ENCODE assay signal across 17 cellular contexts in genomic region chr5:88509403-88509802, GRCh38.
DNase-seq lines count a peak whose midpoint lies in the region; ATAC-seq, FAIRE-seq and TF ChIP-seq lines count a peak whose summit lies in the region.
"Had no signal": no experiment of that assay in that cellular context is flagged by ENCODE, and none has a peak within 500 bp of the region (broad histone marks: within the 10 kb centered on the region; RNA-seq: fewer than 3 reads in every experiment).

No MANE protein-coding gene starts in this region.

- no peaks in the 10 kb centered on the region for H3K36me3 ChIP-seq in HAP-1 (replicated peaks)
- no peaks in the 10 kb centered on the region for H3K36me3 ChIP-seq in K562 (ENCODE audit: control insufficient read depth, insufficient read depth, low read length)
- H3K36me3 ChIP-seq: Peyer's patch had no signal

- no peaks in the 10 kb centered on the region for H3K9me1 ChIP-seq in K562 (ENCODE audit: control insufficient read depth, insufficient read depth, low read length)

- intact Hi-C loops in Calu3 (cut with micrococcal nuclease; ENCODE audit: unreplicated experiment) (no loop called here), K562 (cut with micrococcal nuclease) (no loop called here)

- H3K4me1 Mint-ChIP-seq in Calu3 (ENCODE audit: low read depth, unreplicated experiment): peaks cover 11% of the 10 kb centered on the region
- H3K4me1 Mint-ChIP-seq in effector memory CD8-positive, alpha-beta T cell (ENCODE audit: low read depth in 2 of 2): no peaks in the 10 kb centered on the region
- H3K4me1 Mint-ChIP-seq: CD14-positive monocyte had no signal

- no peak overlapping the region for H3K4me3 Mint-ChIP-seq in Calu3 (ENCODE audit: low read depth, unreplicated experiment)
- no peak overlapping the region for H3K4me3 Mint-ChIP-seq in effector memory CD8-positive, alpha-beta T cell
- H3K4me3 Mint-ChIP-seq: CD14-positive monocyte had no signal

- H3K27ac Mint-ChIP-seq in Calu3 (ENCODE audit: unreplicated experiment): no peak overlapping the region
- H3K27ac Mint-ChIP-seq in effector memory CD8-positive, alpha-beta T cell: no peak overlapping the region
- H3K27ac Mint-ChIP-seq: CD14-positive monocyte had no signal

- H3K9me3 ChIP-seq in HAP-1 (no peaks in the 10 kb centered on the region), K562 (replicated peaks; ENCODE audit: control insufficient read depth, insufficient read depth, low read depth, low read length) (no peaks in the 10 kb centered on the region)
- H3K9me3 ChIP-seq: Peyer's patch had no signal

- no peak for FAIRE-seq in K562 (lab: Jason Lieb, UNC)
- no peak for FAIRE-seq in frontal cortex (lab: Jason Lieb, UNC)

- no peak overlapping the region for H2AFZ ChIP-seq in K562 (ENCODE audit: low read depth, low read length)

- no peak overlapping the region for H3K4me2 ChIP-seq in K562 (ENCODE audit: insufficient read depth, low read length)

- TF ChIP-seq RAD21 in K562 (CRISPR knock-in tag; conservative IDR thresholded peaks at IDR 0.05 in 1 of 2, IDR thresholded peaks at IDR 0.05 in 1 of 2): no peak

- TF ChIP-seq POLR2A in K562 (conservative IDR thresholded peaks at IDR 0.05): no peak

- DNase-seq in Calu3: peak; percentile 15
- DNase-seq in HAP-1 (ENCODE audit: low spot score in 2 of 2): peak; percentile 57 to 74
- DNase-seq in NCI-H82 treated with DMSO at 0.1 percent for 48 hours (lab: John Stamatoyannopoulos, UW; ENCODE audit: unreplicated experiment): peak; percentile 67
- DNase-seq in K562 (ENCODE audit: extremely low read depth in 1 of 4, low spot score in 3 of 4): peak in 1 of 4 experiments; percentile 4
- DNase-seq in effector memory CD8-positive, alpha-beta T cell: no peak
- DNase-seq in frontal cortex (ENCODE audit: low spot score in 2 of 2): no peak
- DNase-seq: HCEC 1CT, NCI-H1436, NCI-H2029 treated with DMSO at 0.1 percent for 48 hours, NCI-H526 treated with DMSO at 0.1 percent for 48 hours, Peyer's patch, Right ventricle myocardium superior, T-helper 1 cell had no signal

- no peaks in the 10 kb centered on the region for H3K79me2 ChIP-seq in K562 (ENCODE audit: control insufficient read depth, insufficient read depth, low read length)

- POLR2A ChIA-PET in K562 (lab: Yijun Ruan, JAX): no interaction called here

- BruUV-seq in Calu3 (replicated peaks; lab: Mats Ljungman, UMichigan): no TSS peak
- BruUV-seq in K562 (replicated peaks; lab: Mats Ljungman, UMichigan): no TSS peak

- H3K4me1 ChIP-seq in HAP-1: no peaks in the 10 kb centered on the region; the same call in 1 of the 2 replicates
- H3K4me1 ChIP-seq in K562 (replicated peaks in 1 of 2; ENCODE audit: control insufficient read depth in 2 of 2, insufficient read depth in 2 of 2, low read length in 2 of 2): no peaks in the 10 kb centered on the region
- H3K4me1 ChIP-seq: Peyer's patch had no signal

- WGBS in K562 (ENCODE audit: insufficient coverage, low coverage, missing lambda C conversion rate): 2% methylated on average over 3 of the region's 3 CpGs

- CTCF ChIA-PET in Calu3 (lab: Charles Lee) (no interaction called here), K562 (lab: Yijun Ruan, JAX; ENCODE audit: low intra/inter-chr PET ratio) (interaction anchor here (0.5 kb wide), 1 partner anchor 9 kb away, joined by 3 read pairs; no protein-coding TSS in a partner anchor)

- no peaks in the 10 kb centered on the region for H3K27me3 Mint-ChIP-seq in Calu3 (ENCODE audit: unreplicated experiment)
- H3K27me3 Mint-ChIP-seq in effector memory CD8-positive, alpha-beta T cell: peaks cover 16 to 19% of the 10 kb centered on the region in 2 donors

- no peak for ATAC-seq in K562
- ATAC-seq in GM19452 (IDR thresholded peaks at IDR 0.05; ENCODE audit: unreplicated experiment): no peak
- ATAC-seq in effector memory CD8-positive, alpha-beta T cell (replicated peaks): no peak
- no peak for ATAC-seq in GM18511 (IDR thresholded peaks at IDR 0.05; ENCODE audit: unreplicated experiment)
- ATAC-seq: SK-N-SH treated with all-trans-retinoic acid at 6 μM for 48 hours had no signal

- TF ChIP-seq EP300 in K562 (IDR thresholded peaks at IDR 0.05; ENCODE audit: low read length): no peak

- peaks cover 5% of the 10 kb centered on the region for H3K9me3 Mint-ChIP-seq in Calu3 (ENCODE audit: low read depth, unreplicated experiment)
- no peaks in the 10 kb centered on the region for H3K9me3 Mint-ChIP-seq in effector memory CD8-positive, alpha-beta T cell

- no peak overlapping the region for H3K9ac ChIP-seq in K562 (ENCODE audit: insufficient read depth in 1 of 2, low read depth in 2 of 2, low read length in 2 of 2)

- in situ Hi-C loops in HAP-1 (cut with MboI; ENCODE audit: low sequenced_read_pairs): no loop called here
- in situ Hi-C loops in K562 (cut with MboI): no loop called here

- H3K27me3 ChIP-seq in HAP-1 (ENCODE audit: low read depth) (no peaks in the 10 kb centered on the region), K562 (ENCODE audit: control insufficient read depth in 2 of 2, insufficient read depth in 2 of 2, low read length in 2 of 2) (no peaks in the 10 kb centered on the region; a peak in 1 of 5 replicates)
- H3K27me3 ChIP-seq: Peyer's patch had no signal

- H3K27ac ChIP-seq in K562 (ENCODE audit: extremely low read depth, low read depth, low read length): no peak overlapping the region
- H3K27ac ChIP-seq: Peyer's patch had no signal

- no peaks in the 10 kb centered on the region for H3K36me3 Mint-ChIP-seq in Calu3 (ENCODE audit: insufficient read depth, unreplicated experiment)
- H3K36me3 Mint-ChIP-seq in effector memory CD8-positive, alpha-beta T cell (ENCODE audit: insufficient read depth): no peaks in the 10 kb centered on the region
- H3K36me3 Mint-ChIP-seq: CD14-positive monocyte had no signal

- H4K20me1 ChIP-seq in K562 (replicated peaks; ENCODE audit: control insufficient read depth, insufficient read depth, low read length): no peaks in the 10 kb centered on the region

- TF ChIP-seq CTCF in Calu3 (IDR thresholded peaks at IDR 0.05; ENCODE audit: unreplicated experiment) (no peak), K562 (IDR thresholded peaks at IDR 0.05 in 2 of 3, conservative IDR thresholded peaks at IDR 0.05 in 1 of 3; ENCODE audit: insufficient read depth in 2 of 3, low read depth in 1 of 3, low read length in 3 of 3) (no peak)

- H3K4me3 ChIP-seq in HAP-1 (no peak overlapping the region), K562 (no peak overlapping the region)
- H3K4me3 ChIP-seq: Peyer's patch had no signal

TF ChIP-seq in K562, 482 proteins besides CTCF, POLR2A, EP300 and RAD21:
- TF ChIP-seq NR4A1 (CRISPR knock-in tag; IDR thresholded peaks at IDR 0.05) (no peak), NR4A1 (tag; IDR thresholded peaks at IDR 0.05) (no peak), NFIC (IDR thresholded peaks at IDR 0.05) (peak; percentile 41; the same call in 1 of the 2 replicates), HMBOX1 (IDR thresholded peaks at IDR 0.05) (peak; percentile 76)

Comparison
In these comparisons a context has a peak if more than half of its experiments do, and no peak if none do; other contexts are left out.
1. DNase-seq: peak in Calu3 (single experiment), HAP-1 (2 of 2) and NCI-H82 treated with DMSO at 0.1 percent for 48 hours (single experiment); none in effector memory CD8-positive, alpha-beta T cell (0 of 3) and frontal cortex (0 of 2).